Comparison of ENCODE assay signal across 26 cellular contexts in the genomic region with DNA sequence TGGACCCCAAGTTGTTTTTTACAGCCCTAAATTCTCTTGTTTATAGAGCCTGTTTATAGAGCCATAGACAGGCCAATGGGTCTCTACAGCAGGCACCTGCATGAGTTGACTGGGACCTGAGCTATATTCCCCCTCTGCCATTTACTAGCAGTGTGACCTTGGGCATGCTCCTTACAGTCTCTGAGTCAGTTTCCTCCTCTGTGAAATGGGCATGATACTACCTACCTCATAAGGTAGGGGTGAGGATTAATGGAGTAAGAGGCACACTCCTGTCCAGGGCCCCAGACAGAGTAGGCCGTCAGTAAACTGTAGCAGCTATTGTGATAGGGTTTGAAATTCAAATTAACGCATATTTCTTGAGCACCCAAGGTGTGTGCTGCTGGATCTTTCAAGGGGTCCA.
DNase-seq lines count a peak whose midpoint lies in the region; ATAC-seq, FAIRE-seq and TF ChIP-seq lines count a peak whose summit lies in the region.
"Had no signal": no experiment of that assay in that cellular context is flagged by ENCODE, and none has a peak within 500 bp of the region (broad histone marks: within the 10 kb centered on the region; RNA-seq: fewer than 3 reads in every experiment).

No MANE protein-coding gene starts in this region.

- H3K9me3 Mint-ChIP-seq in endodermal cell: no peaks in the 10 kb centered on the region
- H3K9me3 Mint-ChIP-seq: naive thymus-derived CD8-positive, alpha-beta T cell had no signal

- H3K56ac ChIP-seq in IMR-90 (ENCODE audit: extremely low read depth, insufficient read depth, low read length): no peak overlapping the region

- H3K9ac ChIP-seq in IMR-90 (ENCODE audit: low read depth, low read length) (no peak overlapping the region), endodermal cell (ENCODE audit: extremely low read depth, low read length, poor library complexity, severe bottlenecking) (no peak overlapping the region)
- H3K9ac ChIP-seq: KMS-11 had no signal

- H3K79me1 ChIP-seq in IMR-90 (ENCODE audit: low read depth in 1 of 2, low read length in 2 of 2): peaks cover 34 to 58% of the 10 kb centered on the region in 2 experiments

- ATAC-seq in IMR-90 (ENCODE audit: low read depth) (no peak), upper lobe of right lung (no peak), GM19328 (IDR thresholded peaks at IDR 0.05; ENCODE audit: unreplicated experiment) (no peak)
- ATAC-seq: naive thymus-derived CD8-positive, alpha-beta T cell; stimulated activated memory B cell treated with anti-CD40 and anti-IgM and Interleukin-4, amounts not matched to agents 10 μg/mL and 1 μg/mL and 100 μg/mL, for 72 hours; T-helper 17 cell had no signal

- intact Hi-C loops in IMR-90 (cut with micrococcal nuclease): no loop called here
- intact Hi-C loops in upper lobe of right lung (cut with DNase I): no loop called here

- no peaks in the 10 kb centered on the region; the same call in 1 of the 2 replicates for H4K20me1 ChIP-seq in IMR-90 (ENCODE audit: insufficient read depth, low read length)

- peak overlapping the region; percentile 77 for H4K91ac ChIP-seq in IMR-90 (ENCODE audit: insufficient read depth, low read depth, low read length)

- no peak for TF ChIP-seq RAD21 in IMR-90 (IDR thresholded peaks at IDR 0.05; ENCODE audit: low read length)

- H2AFZ ChIP-seq in IMR-90 (replicated peaks; ENCODE audit: low read length, poor library complexity): no peak overlapping the region

- peaks cover 5% of the 10 kb centered on the region for H3K36me3 ChIP-seq in IMR-90 (ENCODE audit: control insufficient read depth, insufficient read depth, low read length)
- H3K36me3 ChIP-seq in endodermal cell (ENCODE audit: control insufficient read depth, insufficient read depth, low read length): peaks cover 68% of the 10 kb centered on the region
- no peaks in the 10 kb centered on the region for H3K36me3 ChIP-seq in muscle layer of duodenum (ENCODE audit: control insufficient read depth in 1 of 2, insufficient read depth in 2 of 2, low read length in 2 of 2)
- no peaks in the 10 kb centered on the region for H3K36me3 ChIP-seq in upper lobe of right lung
- H3K36me3 ChIP-seq: spleen had no signal

- H2BK15ac ChIP-seq in IMR-90 (ENCODE audit: low read depth, low read length): peak overlapping the region; percentile 97; the same call in 2 of the 3 replicates

- TF ChIP-seq POLR2A in IMR-90 (IDR thresholded peaks at IDR 0.05; ENCODE audit: low read depth, low read length): no peak

- peak overlapping the region; percentile 23; the same call in 1 of the 2 replicates for H3K23ac ChIP-seq in IMR-90 (ENCODE audit: low read depth, low read length)

- peak overlapping the region; percentile 78 for H2BK120ac ChIP-seq in IMR-90 (ENCODE audit: low read depth, low read length)

- H3K4me1 Mint-ChIP-seq in endodermal cell: peaks cover 29% of the 10 kb centered on the region
- H3K4me1 Mint-ChIP-seq: stimulated activated memory B cell treated with anti-CD40 and anti-IgM and Interleukin-4, amounts not matched to agents 10 μg/mL and 1 μg/mL and 100 μg/mL, for 72 hours; T-helper 17 cell had no signal

- TF ChIP-seq CTCF in IMR-90 (conservative IDR thresholded peaks at IDR 0.05; ENCODE audit: low read depth, low read length) (no peak), endodermal cell (conservative IDR thresholded peaks at IDR 0.05) (no peak), upper lobe of right lung (IDR thresholded peaks at IDR 0.05) (no peak)

- dilution Hi-C loops in IMR-90 (cut with HindIII; ENCODE audit: low sequenced_read_pairs, unreplicated experiment): no loop called here

- H2AK5ac ChIP-seq in IMR-90 (ENCODE audit: low read depth, low read length): peak overlapping the region; percentile 92

- peak overlapping the region; percentile 86 for H2BK20ac ChIP-seq in IMR-90 (ENCODE audit: low read depth, low read length)

- CTCF ChIA-PET in IMR-90 (lab: Yijun Ruan, JAX): no interaction called here

- no peak overlapping the region; the same call in 1 of the 2 replicates for H4K5ac ChIP-seq in IMR-90 (ENCODE audit: low read depth, low read length)

- H4K8ac ChIP-seq in IMR-90 (ENCODE audit: low read depth in 2 of 2, low read length in 2 of 2): peak overlapping the region in 1 of 2 experiments; percentile 72; a peak in 2 of 4 replicates

- in situ Hi-C loops in IMR-90 (cut with MboI; ENCODE audit: low sequenced_read_pairs): no loop called here

- no peak overlapping the region for H3K27ac Mint-ChIP-seq in endodermal cell
- H3K27ac Mint-ChIP-seq: CD4-positive, alpha-beta memory T cell; stimulated activated memory B cell treated with anti-CD40 and anti-IgM and Interleukin-4, amounts not matched to agents 10 μg/mL and 1 μg/mL and 100 μg/mL, for 72 hours; T-helper 17 cell had no signal

- H3K4ac ChIP-seq in IMR-90 (ENCODE audit: low read depth, low read length): peak overlapping the region; percentile 86

- peak overlapping the region; percentile 38 for H2BK5ac ChIP-seq in IMR-90 (ENCODE audit: low read depth, low read length, poor library complexity, severe bottlenecking)

- no peak overlapping the region for H3K4me2 ChIP-seq in IMR-90 (ENCODE audit: low read depth, low read length)
- H3K4me2 ChIP-seq: KMS-11 had no signal

- no peak for DNase-seq in IMR-90
- DNase-seq in endodermal cell: peak; percentile 30
- no peak for DNase-seq in upper lobe of right lung
- no peak for DNase-seq in RCC 7860 (ENCODE audit: low spot score)
- DNase-seq in SHP77 treated with DMSO at 0.1 percent for 48 hours (lab: John Stamatoyannopoulos, UW): no peak
- DNase-seq: activated CD4-positive, alpha-beta T cell treated with anti-CD3 and anti-CD28 coated beads for 4 hours; activated naive CD4-positive, alpha-beta T cell treated with Interleukin-2 at 50 U/mL for 16 hours; activated T-cell treated with anti-CD3 and anti-CD28 coated beads, Interleukin-2, amount 50 U/mL, for 48 hours; CD4-positive, alpha-beta memory T cell; DMS53; kidney; naive thymus-derived CD8-positive, alpha-beta T cell; NCI-H1436 treated with DMSO at 0.1 percent for 48 hours; NCI-H524 treated with DMSO at 0.1 percent for 48 hours; retina; spleen; stimulated activated CD4-positive, alpha-beta T cell treated with anti-CD3 and anti-CD28 coated beads, Interleukin-4, amount 100 ng/mL, for 1 hour; T-helper 17 cell had no signal

- H3K27me3 Mint-ChIP-seq in endodermal cell (ENCODE audit: insufficient read depth): no peaks in the 10 kb centered on the region
- H3K27me3 Mint-ChIP-seq: naive thymus-derived CD8-positive, alpha-beta T cell; stimulated activated memory B cell treated with anti-CD40 and anti-IgM and Interleukin-4, amounts not matched to agents 10 μg/mL and 1 μg/mL and 100 μg/mL, for 72 hours; T-helper 17 cell had no signal

- H3K4me1 ChIP-seq in IMR-90 (ENCODE audit: control insufficient read depth, insufficient read depth, low read length) (peaks cover 18% of the 10 kb centered on the region), endodermal cell (ENCODE audit: control insufficient read depth, insufficient read depth, low read length) (peaks cover 3% of the 10 kb centered on the region), muscle layer of duodenum (ENCODE audit: control insufficient read depth in 1 of 2, insufficient read depth in 2 of 2, low read length in 2 of 2) (peaks cover 15 to 26% of the 10 kb centered on the region in 2 donors), upper lobe of right lung (peaks cover 26% of the 10 kb centered on the region)

- H3K4me3 Mint-ChIP-seq in endodermal cell: no peak overlapping the region
- H3K4me3 Mint-ChIP-seq: CD4-positive, alpha-beta memory T cell; naive thymus-derived CD8-positive, alpha-beta T cell; stimulated activated memory B cell treated with anti-CD40 and anti-IgM and Interleukin-4, amounts not matched to agents 10 μg/mL and 1 μg/mL and 100 μg/mL, for 72 hours; T-helper 17 cell had no signal

- no peak overlapping the region for H2AK9ac ChIP-seq in IMR-90 (replicated peaks; ENCODE audit: low read depth, low read length, poor library complexity)

- POLR2A ChIA-PET in IMR-90 (lab: Charles Lee; ENCODE audit: unreplicated experiment): no interaction called here

- no peaks in the 10 kb centered on the region for H3K27me3 ChIP-seq in IMR-90 (ENCODE audit: control insufficient read depth, insufficient read depth, low read length)
- no peaks in the 10 kb centered on the region for H3K27me3 ChIP-seq in endodermal cell (ENCODE audit: control insufficient read depth, insufficient read depth, low read length, poor library complexity, severe bottlenecking)
- H3K27me3 ChIP-seq in muscle layer of duodenum (ENCODE audit: low read depth, low read length): no peaks in the 10 kb centered on the region
- H3K27me3 ChIP-seq in upper lobe of right lung: no peaks in the 10 kb centered on the region
- H3K27me3 ChIP-seq: spleen had no signal

- H3K14ac ChIP-seq in IMR-90 (replicated peaks; ENCODE audit: low read depth, low read length): peak overlapping the region; percentile 77

- peak overlapping the region; percentile 20; the same call in 1 of the 2 replicates for H3K18ac ChIP-seq in IMR-90 (ENCODE audit: low read depth, low read length)

- no peak for FAIRE-seq in RCC 7860 (lab: Jason Lieb, UNC)
- FAIRE-seq: bronchial epithelial cell, G401.6, H1, kidney had no signal

- peaks cover 21% of the 10 kb centered on the region for H3K9me1 ChIP-seq in IMR-90 (ENCODE audit: insufficient read depth, low read length)

- no peak overlapping the region for H3K4me3 ChIP-seq in IMR-90 (ENCODE audit: insufficient read depth, low read depth, low read length)
- H3K4me3 ChIP-seq in endodermal cell (ENCODE audit: low read length): no peak overlapping the region
- H3K4me3 ChIP-seq in muscle layer of duodenum (ENCODE audit: low read depth in 1 of 2, low read length in 2 of 2): no peak overlapping the region
- no peak overlapping the region for H3K4me3 ChIP-seq in upper lobe of right lung
- H3K4me3 ChIP-seq: SK-N-MC, spleen had no signal

- peaks cover 76% of the 10 kb centered on the region for H3K36me3 Mint-ChIP-seq in endodermal cell (ENCODE audit: low read depth)
- H3K36me3 Mint-ChIP-seq: stimulated activated memory B cell treated with anti-CD40 and anti-IgM and Interleukin-4, amounts not matched to agents 10 μg/mL and 1 μg/mL and 100 μg/mL, for 72 hours had no signal

- no CpG with 5 or more reads among the region's 2 CpGs for WGBS in IMR-90 (ENCODE audit: extremely low coverage in 2 of 2, insufficient read length in 1 of 2), 2 experiments
- 93 to 100% methylated on average over 2 of the region's 2 CpGs for WGBS in endodermal cell (ENCODE audit: insufficient coverage in 1 of 2, insufficient read length in 1 of 2), 2 experiments

- BruUV-seq in IMR-90 (replicated peaks; lab: Mats Ljungman, UMichigan): no TSS peak

- H3K27ac ChIP-seq in IMR-90 (ENCODE audit: insufficient read depth, low read length) (peak overlapping the region; percentile 2; the same call in 1 of the 2 replicates), endodermal cell (ENCODE audit: low read depth, low read length) (no peak overlapping the region), muscle layer of duodenum (ENCODE audit: low read length) (peak overlapping the region; percentile 56), upper lobe of right lung (peak overlapping the region; percentile 38)
- H3K27ac ChIP-seq: KMS-11, SK-N-MC had no signal

- H3K9me3 ChIP-seq in IMR-90 (ENCODE audit: control insufficient read depth, insufficient read depth, low read length) (no peaks in the 10 kb centered on the region), endodermal cell (ENCODE audit: control insufficient read depth, low read length) (no peaks in the 10 kb centered on the region), muscle layer of duodenum (ENCODE audit: control insufficient read depth in 1 of 2, low read length in 2 of 2) (no peaks in the 10 kb centered on the region), upper lobe of right lung (no peaks in the 10 kb centered on the region)
